11 cellular contexts compared by ENCODE assay signal in the genomic region with DNA sequence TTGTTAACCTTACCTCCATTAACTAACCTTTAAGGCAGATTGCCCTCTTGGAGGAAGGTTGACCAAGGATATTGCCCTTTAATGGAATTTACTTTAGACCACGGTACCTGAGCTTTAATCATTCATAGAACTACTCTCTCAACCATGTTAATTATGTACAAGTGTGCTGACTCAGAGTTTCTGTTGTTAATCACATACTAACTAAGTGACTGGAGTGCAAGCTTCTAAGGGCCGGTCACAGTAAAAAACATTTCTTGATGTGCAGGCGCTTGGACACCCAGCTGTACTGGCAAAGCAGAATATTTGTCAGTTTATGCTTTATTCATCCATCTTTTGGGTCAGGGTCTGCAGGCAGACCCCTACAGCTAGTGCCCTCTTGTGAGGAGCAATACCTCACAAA. TPM values are rescaled to one million over a fixed set of nuclear protein-coding genes. Genes with fewer than 3 reads are reported as not detected.
"Had no signal": no experiment of that assay in that cellular context is flagged by ENCODE, and none has a peak within 500 bp of the region (broad histone marks: within the 10 kb centered on the region; RNA-seq: fewer than 3 reads in every experiment).

No MANE protein-coding gene starts in this region.

RNA-seq across cellular contexts. Expression of gene HSFY1, which starts 6.6 kb away (rescaled TPM):
- total RNA-seq: OCI-LY7, PC-3, PC-9, Peyer's patch, Right ventricle myocardium inferior, Right ventricle myocardium superior, RPMI7951, SJCRH30, SJSA1, SK-MEL-5 had no signal
- polyA plus RNA-seq: SK-N-SH had no signal
